Comparison of ENCODE assay signal across 1 cellular context in the genomic region with DNA sequence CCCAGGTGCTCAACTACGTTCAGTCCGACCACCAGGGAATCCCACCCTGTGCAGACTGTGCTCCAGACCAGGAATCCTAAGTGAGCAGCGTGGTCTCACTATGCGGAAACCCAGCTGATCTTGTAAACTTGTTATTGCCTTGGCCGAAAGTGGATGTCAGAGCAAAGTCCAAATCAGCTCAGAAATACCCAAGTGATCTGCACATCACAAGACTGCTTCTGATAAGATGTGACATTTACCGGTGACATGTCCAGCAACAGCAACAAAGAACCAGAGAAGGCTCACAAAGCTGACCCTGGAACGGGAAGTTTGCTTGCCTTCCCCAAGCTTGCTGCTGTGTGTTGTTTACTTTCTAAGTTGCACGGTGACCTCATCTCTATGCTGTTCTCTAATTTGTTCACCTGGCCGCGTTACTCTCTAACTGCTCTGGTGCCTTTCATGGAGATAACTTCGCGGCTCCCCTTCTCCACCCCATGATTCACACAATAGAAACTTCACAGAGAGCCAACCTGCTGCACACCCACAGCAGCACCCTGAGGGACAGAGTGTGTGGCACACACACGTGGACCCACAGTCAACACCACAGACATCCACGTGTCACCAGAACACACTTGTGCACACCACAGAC.
TF ChIP-seq lines count a peak whose summit lies in the region.

No MANE protein-coding gene starts in this region.

TF ChIP-seq in K562, 482 proteins besides CTCF, POLR2A, EP300 and RAD21 (continued from another document and continues in another):
- TF ChIP-seq, protein P1, sequence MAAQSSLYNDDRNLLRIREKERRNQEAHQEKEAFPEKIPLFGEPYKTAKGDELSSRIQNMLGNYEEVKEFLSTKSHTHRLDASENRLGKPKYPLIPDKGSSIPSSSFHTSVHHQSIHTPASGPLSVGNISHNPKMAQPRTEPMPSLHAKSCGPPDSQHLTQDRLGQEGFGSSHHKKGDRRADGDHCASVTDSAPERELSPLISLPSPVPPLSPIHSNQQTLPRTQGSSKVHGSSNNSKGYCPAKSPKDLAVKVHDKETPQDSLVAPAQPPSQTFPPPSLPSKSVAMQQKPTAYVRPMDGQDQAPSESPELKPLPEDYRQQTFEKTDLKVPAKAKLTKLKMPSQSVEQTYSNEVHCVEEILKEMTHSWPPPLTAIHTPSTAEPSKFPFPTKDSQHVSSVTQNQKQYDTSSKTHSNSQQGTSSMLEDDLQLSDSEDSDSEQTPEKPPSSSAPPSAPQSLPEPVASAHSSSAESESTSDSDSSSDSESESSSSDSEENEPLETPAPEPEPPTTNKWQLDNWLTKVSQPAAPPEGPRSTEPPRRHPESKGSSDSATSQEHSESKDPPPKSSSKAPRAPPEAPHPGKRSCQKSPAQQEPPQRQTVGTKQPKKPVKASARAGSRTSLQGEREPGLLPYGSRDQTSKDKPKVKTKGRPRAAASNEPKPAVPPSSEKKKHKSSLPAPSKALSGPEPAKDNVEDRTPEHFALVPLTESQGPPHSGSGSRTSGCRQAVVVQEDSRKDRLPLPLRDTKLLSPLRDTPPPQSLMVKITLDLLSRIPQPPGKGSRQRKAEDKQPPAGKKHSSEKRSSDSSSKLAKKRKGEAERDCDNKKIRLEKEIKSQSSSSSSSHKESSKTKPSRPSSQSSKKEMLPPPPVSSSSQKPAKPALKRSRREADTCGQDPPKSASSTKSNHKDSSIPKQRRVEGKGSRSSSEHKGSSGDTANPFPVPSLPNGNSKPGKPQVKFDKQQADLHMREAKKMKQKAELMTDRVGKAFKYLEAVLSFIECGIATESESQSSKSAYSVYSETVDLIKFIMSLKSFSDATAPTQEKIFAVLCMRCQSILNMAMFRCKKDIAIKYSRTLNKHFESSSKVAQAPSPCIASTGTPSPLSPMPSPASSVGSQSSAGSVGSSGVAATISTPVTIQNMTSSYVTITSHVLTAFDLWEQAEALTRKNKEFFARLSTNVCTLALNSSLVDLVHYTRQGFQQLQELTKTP (IDR thresholded peaks at IDR 0.05; ENCODE audit: low read depth in 1 of 2, partially characterized antibody in 2 of 2), result peak in 1 of 2 experiments; percentile 30
- no peak for TF ChIP-seq TRIM24 (IDR thresholded peaks at IDR 0.05)
- no peak for TF ChIP-seq SP2 (IDR thresholded peaks at IDR 0.05; ENCODE audit: extremely low read depth, low read depth, low read length, poor library complexity, severe bottlenecking)
- no peak for TF ChIP-seq ADNP (tag; IDR thresholded peaks at IDR 0.05)
- TF ChIP-seq, protein P2, sequence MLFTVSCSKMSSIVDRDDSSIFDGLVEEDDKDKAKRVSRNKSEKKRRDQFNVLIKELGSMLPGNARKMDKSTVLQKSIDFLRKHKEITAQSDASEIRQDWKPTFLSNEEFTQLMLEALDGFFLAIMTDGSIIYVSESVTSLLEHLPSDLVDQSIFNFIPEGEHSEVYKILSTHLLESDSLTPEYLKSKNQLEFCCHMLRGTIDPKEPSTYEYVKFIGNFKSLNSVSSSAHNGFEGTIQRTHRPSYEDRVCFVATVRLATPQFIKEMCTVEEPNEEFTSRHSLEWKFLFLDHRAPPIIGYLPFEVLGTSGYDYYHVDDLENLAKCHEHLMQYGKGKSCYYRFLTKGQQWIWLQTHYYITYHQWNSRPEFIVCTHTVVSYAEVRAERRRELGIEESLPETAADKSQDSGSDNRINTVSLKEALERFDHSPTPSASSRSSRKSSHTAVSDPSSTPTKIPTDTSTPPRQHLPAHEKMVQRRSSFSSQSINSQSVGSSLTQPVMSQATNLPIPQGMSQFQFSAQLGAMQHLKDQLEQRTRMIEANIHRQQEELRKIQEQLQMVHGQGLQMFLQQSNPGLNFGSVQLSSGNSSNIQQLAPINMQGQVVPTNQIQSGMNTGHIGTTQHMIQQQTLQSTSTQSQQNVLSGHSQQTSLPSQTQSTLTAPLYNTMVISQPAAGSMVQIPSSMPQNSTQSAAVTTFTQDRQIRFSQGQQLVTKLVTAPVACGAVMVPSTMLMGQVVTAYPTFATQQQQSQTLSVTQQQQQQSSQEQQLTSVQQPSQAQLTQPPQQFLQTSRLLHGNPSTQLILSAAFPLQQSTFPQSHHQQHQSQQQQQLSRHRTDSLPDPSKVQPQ (CRISPR knock-in tag; IDR thresholded peaks at IDR 0.05; ENCODE audit: borderline replicate concordance), result no peak
- TF ChIP-seq NFATC3 (IDR thresholded peaks at IDR 0.05), result no peak
- no peak for TF ChIP-seq POLR2H (tag; IDR thresholded peaks at IDR 0.05; ENCODE audit: low read depth)
- TF ChIP-seq KHSRP (IDR thresholded peaks at IDR 0.05), result no peak
- no peak for TF ChIP-seq ILK (tag; IDR thresholded peaks at IDR 0.05; ENCODE audit: borderline replicate concordance, low read depth)
- TF ChIP-seq, protein P3, sequence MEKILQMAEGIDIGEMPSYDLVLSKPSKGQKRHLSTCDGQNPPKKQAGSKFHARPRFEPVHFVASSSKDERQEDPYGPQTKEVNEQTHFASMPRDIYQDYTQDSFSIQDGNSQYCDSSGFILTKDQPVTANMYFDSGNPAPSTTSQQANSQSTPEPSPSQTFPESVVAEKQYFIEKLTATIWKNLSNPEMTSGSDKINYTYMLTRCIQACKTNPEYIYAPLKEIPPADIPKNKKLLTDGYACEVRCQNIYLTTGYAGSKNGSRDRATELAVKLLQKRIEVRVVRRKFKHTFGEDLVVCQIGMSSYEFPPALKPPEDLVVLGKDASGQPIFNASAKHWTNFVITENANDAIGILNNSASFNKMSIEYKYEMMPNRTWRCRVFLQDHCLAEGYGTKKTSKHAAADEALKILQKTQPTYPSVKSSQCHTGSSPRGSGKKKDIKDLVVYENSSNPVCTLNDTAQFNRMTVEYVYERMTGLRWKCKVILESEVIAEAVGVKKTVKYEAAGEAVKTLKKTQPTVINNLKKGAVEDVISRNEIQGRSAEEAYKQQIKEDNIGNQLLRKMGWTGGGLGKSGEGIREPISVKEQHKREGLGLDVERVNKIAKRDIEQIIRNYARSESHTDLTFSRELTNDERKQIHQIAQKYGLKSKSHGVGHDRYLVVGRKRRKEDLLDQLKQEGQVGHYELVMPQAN (IDR thresholded peaks at IDR 0.05; ENCODE audit: borderline replicate concordance), result no peak
- TF ChIP-seq STAG1 (CRISPR knock-in tag; IDR thresholded peaks at IDR 0.05; ENCODE audit: borderline replicate concordance), result no peak
- TF ChIP-seq, protein P4, sequence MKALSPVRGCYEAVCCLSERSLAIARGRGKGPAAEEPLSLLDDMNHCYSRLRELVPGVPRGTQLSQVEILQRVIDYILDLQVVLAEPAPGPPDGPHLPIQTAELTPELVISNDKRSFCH (CRISPR knock-in tag; IDR thresholded peaks at IDR 0.05), result no peak
- TF ChIP-seq, protein P4 (tag; IDR thresholded peaks at IDR 0.05), result peak; percentile 86
- TF ChIP-seq ETS2 (tag; IDR thresholded peaks at IDR 0.05; ENCODE audit: borderline replicate concordance, poor library complexity, severe bottlenecking), result no peak
- no peak for TF ChIP-seq ZNF133 (CRISPR knock-in tag; IDR thresholded peaks at IDR 0.05)
- no peak for TF ChIP-seq RBM14 (IDR thresholded peaks at IDR 0.05; ENCODE audit: borderline replicate concordance, insufficient read depth, low read depth, low read length)
- TF ChIP-seq, protein P5, sequence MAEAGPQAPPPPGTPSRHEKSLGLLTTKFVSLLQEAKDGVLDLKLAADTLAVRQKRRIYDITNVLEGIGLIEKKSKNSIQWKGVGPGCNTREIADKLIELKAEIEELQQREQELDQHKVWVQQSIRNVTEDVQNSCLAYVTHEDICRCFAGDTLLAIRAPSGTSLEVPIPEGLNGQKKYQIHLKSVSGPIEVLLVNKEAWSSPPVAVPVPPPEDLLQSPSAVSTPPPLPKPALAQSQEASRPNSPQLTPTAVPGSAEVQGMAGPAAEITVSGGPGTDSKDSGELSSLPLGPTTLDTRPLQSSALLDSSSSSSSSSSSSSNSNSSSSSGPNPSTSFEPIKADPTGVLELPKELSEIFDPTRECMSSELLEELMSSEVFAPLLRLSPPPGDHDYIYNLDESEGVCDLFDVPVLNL (CRISPR knock-in tag; IDR thresholded peaks at IDR 0.05; ENCODE audit: low read depth), result no peak
- no peak for TF ChIP-seq SRSF7 (optimal IDR thresholded peaks at IDR 0.05; ENCODE audit: low read depth, low read length)
- TF ChIP-seq FOXK1 (CRISPR knock-in tag; IDR thresholded peaks at IDR 0.05; ENCODE audit: borderline replicate concordance), result peak; percentile 86; the same call in 1 of the 2 replicates
- peak; percentile 56; the same call in 1 of the 2 replicates for TF ChIP-seq SOX6 (IDR thresholded peaks at IDR 0.05)
- TF ChIP-seq FOXK2 (conservative IDR thresholded peaks at IDR 0.05 in 1 of 2, IDR thresholded peaks at IDR 0.05 in 1 of 2; ENCODE audit: low read depth in 2 of 2), result peak; percentile 93
- peak in 1 of 2 experiments; percentile 14; a peak in 1 of 4 replicates for TF ChIP-seq NRF1 (conservative IDR thresholded peaks at IDR 0.05 in 1 of 2, IDR thresholded peaks at IDR 0.05 in 1 of 2)
- TF ChIP-seq CCNT2 (IDR thresholded peaks at IDR 0.05; ENCODE audit: borderline replicate concordance, extremely low read depth, insufficient read length, low read depth, low read length), result no peak
- TF ChIP-seq GABPA (tag; conservative IDR thresholded peaks at IDR 0.05; ENCODE audit: low read depth), result no peak
- TF ChIP-seq ZNF41 (CRISPR knock-in tag; conservative IDR thresholded peaks at IDR 0.05), result no peak
- no peak for TF ChIP-seq PURB (CRISPR knock-in tag; IDR thresholded peaks at IDR 0.05; ENCODE audit: low read depth)
- TF ChIP-seq, protein P6, sequence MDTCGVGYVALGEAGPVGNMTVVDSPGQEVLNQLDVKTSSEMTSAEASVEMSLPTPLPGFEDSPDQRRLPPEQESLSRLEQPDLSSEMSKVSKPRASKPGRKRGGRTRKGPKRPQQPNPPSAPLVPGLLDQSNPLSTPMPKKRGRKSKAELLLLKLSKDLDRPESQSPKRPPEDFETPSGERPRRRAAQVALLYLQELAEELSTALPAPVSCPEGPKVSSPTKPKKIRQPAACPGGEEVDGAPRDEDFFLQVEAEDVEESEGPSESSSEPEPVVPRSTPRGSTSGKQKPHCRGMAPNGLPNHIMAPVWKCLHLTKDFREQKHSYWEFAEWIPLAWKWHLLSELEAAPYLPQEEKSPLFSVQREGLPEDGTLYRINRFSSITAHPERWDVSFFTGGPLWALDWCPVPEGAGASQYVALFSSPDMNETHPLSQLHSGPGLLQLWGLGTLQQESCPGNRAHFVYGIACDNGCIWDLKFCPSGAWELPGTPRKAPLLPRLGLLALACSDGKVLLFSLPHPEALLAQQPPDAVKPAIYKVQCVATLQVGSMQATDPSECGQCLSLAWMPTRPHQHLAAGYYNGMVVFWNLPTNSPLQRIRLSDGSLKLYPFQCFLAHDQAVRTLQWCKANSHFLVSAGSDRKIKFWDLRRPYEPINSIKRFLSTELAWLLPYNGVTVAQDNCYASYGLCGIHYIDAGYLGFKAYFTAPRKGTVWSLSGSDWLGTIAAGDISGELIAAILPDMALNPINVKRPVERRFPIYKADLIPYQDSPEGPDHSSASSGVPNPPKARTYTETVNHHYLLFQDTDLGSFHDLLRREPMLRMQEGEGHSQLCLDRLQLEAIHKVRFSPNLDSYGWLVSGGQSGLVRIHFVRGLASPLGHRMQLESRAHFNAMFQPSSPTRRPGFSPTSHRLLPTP (IDR thresholded peaks at IDR 0.05; ENCODE audit: borderline replicate concordance, extremely low read depth, insufficient read length), result no peak
- no peak for TF ChIP-seq NFIC (IDR thresholded peaks at IDR 0.05)
- TF ChIP-seq, protein P7, sequence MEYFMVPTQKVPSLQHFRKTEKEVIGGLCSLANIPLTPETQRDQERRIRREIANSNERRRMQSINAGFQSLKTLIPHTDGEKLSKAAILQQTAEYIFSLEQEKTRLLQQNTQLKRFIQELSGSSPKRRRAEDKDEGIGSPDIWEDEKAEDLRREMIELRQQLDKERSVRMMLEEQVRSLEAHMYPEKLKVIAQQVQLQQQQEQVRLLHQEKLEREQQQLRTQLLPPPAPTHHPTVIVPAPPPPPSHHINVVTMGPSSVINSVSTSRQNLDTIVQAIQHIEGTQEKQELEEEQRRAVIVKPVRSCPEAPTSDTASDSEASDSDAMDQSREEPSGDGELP (CRISPR knock-in tag; IDR thresholded peaks at IDR 0.05; ENCODE audit: borderline replicate concordance), result peak; percentile 41; the same call in 1 of the 2 replicates
- TF ChIP-seq ZNF143 (CRISPR knock-in tag; IDR thresholded peaks at IDR 0.05), result no peak
- TF ChIP-seq, protein P8, sequence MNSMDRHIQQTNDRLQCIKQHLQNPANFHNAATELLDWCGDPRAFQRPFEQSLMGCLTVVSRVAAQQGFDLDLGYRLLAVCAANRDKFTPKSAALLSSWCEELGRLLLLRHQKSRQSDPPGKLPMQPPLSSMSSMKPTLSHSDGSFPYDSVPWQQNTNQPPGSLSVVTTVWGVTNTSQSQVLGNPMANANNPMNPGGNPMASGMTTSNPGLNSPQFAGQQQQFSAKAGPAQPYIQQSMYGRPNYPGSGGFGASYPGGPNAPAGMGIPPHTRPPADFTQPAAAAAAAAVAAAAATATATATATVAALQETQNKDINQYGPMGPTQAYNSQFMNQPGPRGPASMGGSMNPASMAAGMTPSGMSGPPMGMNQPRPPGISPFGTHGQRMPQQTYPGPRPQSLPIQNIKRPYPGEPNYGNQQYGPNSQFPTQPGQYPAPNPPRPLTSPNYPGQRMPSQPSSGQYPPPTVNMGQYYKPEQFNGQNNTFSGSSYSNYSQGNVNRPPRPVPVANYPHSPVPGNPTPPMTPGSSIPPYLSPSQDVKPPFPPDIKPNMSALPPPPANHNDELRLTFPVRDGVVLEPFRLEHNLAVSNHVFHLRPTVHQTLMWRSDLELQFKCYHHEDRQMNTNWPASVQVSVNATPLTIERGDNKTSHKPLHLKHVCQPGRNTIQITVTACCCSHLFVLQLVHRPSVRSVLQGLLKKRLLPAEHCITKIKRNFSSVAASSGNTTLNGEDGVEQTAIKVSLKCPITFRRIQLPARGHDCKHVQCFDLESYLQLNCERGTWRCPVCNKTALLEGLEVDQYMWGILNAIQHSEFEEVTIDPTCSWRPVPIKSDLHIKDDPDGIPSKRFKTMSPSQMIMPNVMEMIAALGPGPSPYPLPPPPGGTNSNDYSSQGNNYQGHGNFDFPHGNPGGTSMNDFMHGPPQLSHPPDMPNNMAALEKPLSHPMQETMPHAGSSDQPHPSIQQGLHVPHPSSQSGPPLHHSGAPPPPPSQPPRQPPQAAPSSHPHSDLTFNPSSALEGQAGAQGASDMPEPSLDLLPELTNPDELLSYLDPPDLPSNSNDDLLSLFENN (IDR thresholded peaks at IDR 0.05; ENCODE audit: low read depth in 2 of 2, low read length in 2 of 2), result no peak
- TF ChIP-seq PCBP2 (IDR thresholded peaks at IDR 0.05; ENCODE audit: low read depth, low read length, poor library complexity, severe bottlenecking), result no peak
